14 cellular contexts compared by ENCODE assay signal in genomic region chr17:31536451-31536850, GRCh38.
DNase-seq lines count a peak whose midpoint lies in the region; ATAC-seq and TF ChIP-seq lines count a peak whose summit lies in the region.
"Had no signal": no experiment of that assay in that cellular context is flagged by ENCODE, and none has a peak within 500 bp of the region (broad histone marks: within the 10 kb centered on the region; RNA-seq: fewer than 3 reads in every experiment).

No MANE protein-coding gene starts in this region.

- H4K20me1 ChIP-seq in DOHH2 (ENCODE audit: control insufficient read depth, insufficient read depth, low read depth, low read length) (no peaks in the 10 kb centered on the region), Loucy (ENCODE audit: insufficient read depth, low read length, poor library complexity, severe bottlenecking) (no peaks in the 10 kb centered on the region)

- peaks cover 19% of the 10 kb centered on the region for H3F3A ChIP-seq in DOHH2 (ENCODE audit: control insufficient read depth, insufficient read depth)
- H3F3A ChIP-seq in Loucy (ENCODE audit: low read depth): no peaks in the 10 kb centered on the region

- no peaks in the 10 kb centered on the region for H3K27me3 Mint-ChIP-seq in Caco-2 (ENCODE audit: insufficient read depth, unreplicated experiment)

- intact Hi-C loops in thyroid gland (cut with DNase I) (no loop called here), Caco-2 (cut with micrococcal nuclease; ENCODE audit: unreplicated experiment) (no loop called here), mucosa of descending colon (cut with DNase I, micrococcal nuclease) (no loop called here), testis (cut with DNase I; ENCODE audit: low total_unique reads) (no loop called here)

- peak overlapping the region; percentile 67 for H3K9ac ChIP-seq in Loucy (ENCODE audit: low read depth, low read length, poor library complexity, severe bottlenecking)

- 96 to 100% methylated on average over 4 to 5 of the region's 5 CpGs for WGBS in thyroid gland, 2 donors
- WGBS in testis, 2 donors: 93 to 100% methylated on average over 1 to 5 of the region's 5 CpGs

- peaks cover 13% of the 10 kb centered on the region for H3K4me1 Mint-ChIP-seq in Caco-2 (ENCODE audit: low read depth, unreplicated experiment)

- TF ChIP-seq CTCF in DOHH2 (IDR thresholded peaks at IDR 0.05; ENCODE audit: low read depth, low read length, poor library complexity, severe bottlenecking): no peak
- no peak for TF ChIP-seq CTCF in Loucy (conservative IDR thresholded peaks at IDR 0.05; ENCODE audit: low read length)
- no peak for TF ChIP-seq CTCF in VCaP (conservative IDR thresholded peaks at IDR 0.05)
- no peak for TF ChIP-seq CTCF in thyroid gland (IDR thresholded peaks at IDR 0.05)
- no peak for TF ChIP-seq CTCF in Caco-2 (IDR thresholded peaks at IDR 0.05; ENCODE audit: insufficient read depth in 1 of 2, low read depth in 1 of 2, low read length in 1 of 2, severe bottlenecking in 1 of 2, unreplicated experiment in 1 of 2)
- no peak for TF ChIP-seq CTCF in mucosa of descending colon (IDR thresholded peaks at IDR 0.05)
- TF ChIP-seq CTCF in testis (IDR thresholded peaks at IDR 0.05): no peak

- BruUV-seq in Caco-2 (replicated peaks; lab: Mats Ljungman, UMichigan): no TSS peak

- H3K9me2 ChIP-seq in DOHH2 (replicated peaks; ENCODE audit: control insufficient read depth, low read length) (no peaks in the 10 kb centered on the region), Loucy (replicated peaks; ENCODE audit: low read depth, low read length) (no peaks in the 10 kb centered on the region)

- no peaks in the 10 kb centered on the region for H3K9me3 ChIP-seq in DOHH2 (ENCODE audit: control insufficient read depth, insufficient read depth, low read length)
- H3K9me3 ChIP-seq in Loucy (ENCODE audit: insufficient read depth, low read depth, low read length): no peaks in the 10 kb centered on the region
- no peaks in the 10 kb centered on the region for H3K9me3 ChIP-seq in thyroid gland
- no peaks in the 10 kb centered on the region for H3K9me3 ChIP-seq in Caco-2
- no peaks in the 10 kb centered on the region for H3K9me3 ChIP-seq in mucosa of descending colon
- H3K9me3 ChIP-seq in testis: no peaks in the 10 kb centered on the region

- POLR2A ChIA-PET in Caco-2 (lab: Charles Lee): no interaction called here

- H3K79me2 ChIP-seq in DOHH2 (ENCODE audit: control insufficient read depth, low read length) (no peaks in the 10 kb centered on the region), Loucy (ENCODE audit: insufficient read depth, low read length) (no peaks in the 10 kb centered on the region)

- H3K4me2 ChIP-seq in DOHH2 (ENCODE audit: low read length): peak overlapping the region; percentile 71
- peak overlapping the region; percentile 63 for H3K4me2 ChIP-seq in Loucy (ENCODE audit: low read depth, low read length, poor library complexity, severe bottlenecking)

- H3K27ac ChIP-seq in DOHH2 (ENCODE audit: low read depth, low read length): peak overlapping the region; percentile 79
- H3K27ac ChIP-seq in VCaP: peak overlapping the region; percentile 43
- peak overlapping the region in 2 of 3 donors; percentile 4 to 30 for H3K27ac ChIP-seq in thyroid gland
- no peak overlapping the region for H3K27ac ChIP-seq in testis
- H3K27ac ChIP-seq: SK-N-MC had no signal

- CTCF ChIA-PET in Caco-2 (lab: Charles Lee): no interaction called here

- TF ChIP-seq POLR2A in thyroid gland (IDR thresholded peaks at IDR 0.05) (no peak), testis (IDR thresholded peaks at IDR 0.05) (no peak)

- peak overlapping the region; percentile 56 for H3K4me3 ChIP-seq in DOHH2 (ENCODE audit: low read length)
- peak overlapping the region; percentile 32 for H3K4me3 ChIP-seq in Loucy (ENCODE audit: low read length, poor library complexity, severe bottlenecking)
- no peak overlapping the region for H3K4me3 ChIP-seq in thyroid gland (replicated peaks in 1 of 3)
- no peak overlapping the region for H3K4me3 ChIP-seq in Caco-2 (ENCODE audit: low read depth, low read length)
- H3K4me3 ChIP-seq in mucosa of descending colon: no peak overlapping the region
- no peak overlapping the region for H3K4me3 ChIP-seq in testis
- H3K4me3 ChIP-seq: SK-N-MC had no signal

- no peak overlapping the region for H3K27ac Mint-ChIP-seq in Caco-2 (ENCODE audit: unreplicated experiment)
- H3K27ac Mint-ChIP-seq: CD14-positive monocyte had no signal

- no peaks in the 10 kb centered on the region for H3K9me3 Mint-ChIP-seq in Caco-2 (ENCODE audit: unreplicated experiment)

- H3K27me3 ChIP-seq in DOHH2 (ENCODE audit: control insufficient read depth, low read length): no peaks in the 10 kb centered on the region
- H3K27me3 ChIP-seq in Loucy (ENCODE audit: insufficient read depth, low read length, poor library complexity, severe bottlenecking): no peaks in the 10 kb centered on the region
- no peaks in the 10 kb centered on the region for H3K27me3 ChIP-seq in thyroid gland
- H3K27me3 ChIP-seq in Caco-2 (replicated peaks; ENCODE audit: control insufficient read depth, insufficient read depth, low read length): no peaks in the 10 kb centered on the region
- H3K27me3 ChIP-seq in testis: no peaks in the 10 kb centered on the region

- DNase-seq in thyroid gland: no peak
- DNase-seq in Caco-2: no peak
- no peak for DNase-seq in mucosa of descending colon
- DNase-seq in testis: no peak
- DNase-seq: DMS79 treated with DMSO at 0.1 percent for 48 hours, NCI-H1417, NCI-H187, NCI-H446, SHP77 treated with DMSO at 0.1 percent for 48 hours had no signal

- H3K4me1 ChIP-seq in DOHH2 (ENCODE audit: control insufficient read depth, low read length) (peaks cover 84% of the 10 kb centered on the region), Loucy (ENCODE audit: insufficient read depth, low read length, poor library complexity, severe bottlenecking) (peaks cover 56% of the 10 kb centered on the region), thyroid gland (peaks cover 15 to 27% of the 10 kb centered on the region in 2 donors), Caco-2 (no peaks in the 10 kb centered on the region), mucosa of descending colon (ENCODE audit: low read depth) (no peaks in the 10 kb centered on the region), testis (peaks cover 14% of the 10 kb centered on the region)

- peaks cover 43% of the 10 kb centered on the region for H3K36me3 Mint-ChIP-seq in Caco-2 (ENCODE audit: insufficient read depth, unreplicated experiment)

- peaks cover 7% of the 10 kb centered on the region for H3K36me3 ChIP-seq in DOHH2 (ENCODE audit: control insufficient read depth, low read length)
- H3K36me3 ChIP-seq in Loucy (ENCODE audit: insufficient read depth, low read length): no peaks in the 10 kb centered on the region; the same call in 1 of the 2 replicates
- peaks cover 3 to 4% of the 10 kb centered on the region in 2 donors for H3K36me3 ChIP-seq in thyroid gland
- peaks cover 2% of the 10 kb centered on the region for H3K36me3 ChIP-seq in Caco-2 (ENCODE audit: control insufficient read depth, insufficient read depth, low read length)
- H3K36me3 ChIP-seq in mucosa of descending colon (ENCODE audit: low read depth): no peaks in the 10 kb centered on the region
- H3K36me3 ChIP-seq in testis (ENCODE audit: low read depth, missing control alignments): no peaks in the 10 kb centered on the region

- no peak overlapping the region for H2AFZ ChIP-seq in Loucy (ENCODE audit: low read length)

- no peak overlapping the region for H3K4me3 Mint-ChIP-seq in Caco-2 (ENCODE audit: unreplicated experiment)
- H3K4me3 Mint-ChIP-seq: CD14-positive monocyte had no signal

- ATAC-seq in mucosa of descending colon: no peak

Comparison
In these comparisons a context has a peak if more than half of its experiments do, and no peak if none do; other contexts are left out.
1. H3K27ac ChIP-seq: peak in DOHH2 (single experiment), VCaP (single experiment) and thyroid gland (2 of 3); none in testis (0 of 2).
2. H3K4me3 ChIP-seq: peak in DOHH2 (single experiment) and Loucy (single experiment); none in thyroid gland (0 of 3), Caco-2 (single experiment), mucosa of descending colon (single experiment) and testis (0 of 2).